In the genomic region with DNA sequence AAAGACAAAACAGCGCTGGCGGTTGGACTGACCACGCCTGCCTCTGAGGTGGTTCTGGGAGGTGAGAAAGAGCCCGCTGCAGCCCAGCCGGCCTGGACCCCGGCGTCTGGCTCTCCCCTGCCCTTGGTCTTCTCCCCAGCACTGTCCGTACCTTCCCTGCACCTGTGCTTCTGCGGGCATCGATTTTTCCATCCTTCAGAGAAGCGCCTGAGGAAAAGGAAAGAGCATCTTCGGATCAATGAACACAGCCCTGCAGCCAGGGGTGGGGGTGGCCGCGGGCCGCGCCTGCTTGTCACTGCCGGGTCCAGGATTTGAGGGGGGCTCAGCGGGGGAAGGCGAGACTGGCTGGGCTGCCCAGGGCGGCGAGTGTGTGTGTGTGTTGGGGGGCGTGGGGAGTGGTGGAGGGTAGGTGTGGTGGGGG, we compare ENCODE assay signal across 27 cellular contexts.
DNase-seq lines count a peak whose midpoint lies in the region; ATAC-seq and TF ChIP-seq lines count a peak whose summit lies in the region.
"Had no signal": no experiment of that assay in that cellular context is flagged by ENCODE, and none has a peak within 500 bp of the region (broad histone marks: within the 10 kb centered on the region; RNA-seq: fewer than 3 reads in every experiment).

No MANE protein-coding gene starts in this region.

- H3K9me3 ChIP-seq in BLaER1 treated with 17β-estradiol and CSF1 and Interleukin-3, amounts not matched to agents 10 nM and 100 nM (replicated peaks in 1 of 11) = peaks cover 0 to 11% (median 7%) of the 10 kb centered on the region in 11 experiments; a peak in 9 of 22 replicates
- H3K9me3 ChIP-seq: BE2C, HAP-1, SK-N-SH had no signal

- H3K4me1 ChIP-seq in BLaER1 treated with 17β-estradiol and CSF1 and Interleukin-3, amounts not matched to agents 10 nM and 100 nM = peaks cover 21 to 30% (median 28%) of the 10 kb centered on the region in 10 experiments
- H3K4me1 ChIP-seq: HAP-1 had no signal

- DNase-seq in type B pancreatic cell (ENCODE audit: extremely low spot score, unreplicated experiment) (no peak), T-helper 1 cell (no peak)
- DNase-seq: BE2C; CD4-positive, alpha-beta T cell; COR-L47; DMS79; GM23248; MM.1S; NCI-H1048; NCI-H1417 treated with DMSO at 0.1 percent for 48 hours; NCI-H187 treated with DMSO at 0.1 percent for 48 hours; NCI-H2107; NCI-H226; NCI-H510A treated with DMSO at 0.1 percent for 48 hours; NCI-H748 treated with DMSO at 0.1 percent for 48 hours; SIG-M5; SK-N-SH had no signal

- peaks cover 8% of the 10 kb centered on the region for H3K27me3 Mint-ChIP-seq in brain
- no peaks in the 10 kb centered on the region for H3K27me3 Mint-ChIP-seq in nephron (ENCODE audit: low read depth)
- no peaks in the 10 kb centered on the region for H3K27me3 Mint-ChIP-seq in type B pancreatic cell
- H3K27me3 Mint-ChIP-seq: CD4-positive, alpha-beta T cell had no signal

- H3K27ac Mint-ChIP-seq in brain (peak overlapping the region in 3 of 5 experiments; percentile 59 to 97 (median 76)), nephron (peak overlapping the region; percentile 3 to 66 (median 28)), type B pancreatic cell (peak overlapping the region; percentile 42)
- H3K27ac Mint-ChIP-seq: CD4-positive, alpha-beta T cell had no signal

- H3K4me3 ChIP-seq in BLaER1 treated with 17β-estradiol and CSF1 and Interleukin-3, amounts not matched to agents 10 nM and 100 nM = no peak overlapping the region
- H3K4me3 ChIP-seq: GM23248, HAP-1, K562 had no signal

- TF ChIP-seq CTCF in brain (conservative IDR thresholded peaks at IDR 0.05) (no peak), nephron (IDR thresholded peaks at IDR 0.05; ENCODE audit: unreplicated experiment in 3 of 3) (no peak), type B pancreatic cell (conservative IDR thresholded peaks at IDR 0.05) (no peak)

- H3K27ac ChIP-seq in BLaER1 treated with 17β-estradiol and CSF1 and Interleukin-3, amounts not matched to agents 10 nM and 100 nM = no peak overlapping the region
- H3K27ac ChIP-seq: GM23248, HL-60, RWPE1 had no signal

- H3K4me1 Mint-ChIP-seq in brain = peaks cover 36% of the 10 kb centered on the region
- peaks cover 26% of the 10 kb centered on the region for H3K4me1 Mint-ChIP-seq in nephron
- peaks cover 11% of the 10 kb centered on the region for H3K4me1 Mint-ChIP-seq in type B pancreatic cell (ENCODE audit: unreplicated experiment)

- TF ChIP-seq POLR2A in GM18505 (IDR thresholded peaks at IDR 0.05; ENCODE audit: borderline replicate concordance, extremely low read depth, insufficient read depth, insufficient read length) = no peak

- H3K9me3 Mint-ChIP-seq in brain (peaks cover 0 to 12% (median 5%) of the 10 kb centered on the region in 5 experiments), nephron (peaks cover 4% of the 10 kb centered on the region), type B pancreatic cell (no peaks in the 10 kb centered on the region)
- H3K9me3 Mint-ChIP-seq: CD4-positive, alpha-beta T cell had no signal

- peak overlapping the region; percentile 0 to 60 (median 43); a peak in 19 of 22 replicates for H3K4me2 ChIP-seq in BLaER1 treated with 17β-estradiol and CSF1 and Interleukin-3, amounts not matched to agents 10 nM and 100 nM
- H3K4me2 ChIP-seq: SK-N-SH had no signal

- no peak overlapping the region for H3K4me3 Mint-ChIP-seq in brain
- H3K4me3 Mint-ChIP-seq in nephron = no peak overlapping the region
- no peak overlapping the region for H3K4me3 Mint-ChIP-seq in type B pancreatic cell
- H3K4me3 Mint-ChIP-seq: CD4-positive, alpha-beta T cell had no signal

- no peak for ATAC-seq in HG03571 (IDR thresholded peaks at IDR 0.05; ENCODE audit: unreplicated experiment)
- no peak for ATAC-seq in GM18505 (IDR thresholded peaks at IDR 0.05; ENCODE audit: unreplicated experiment)
- ATAC-seq: HepG2, K562 had no signal

- H4K20me1 ChIP-seq in BLaER1 treated with 17β-estradiol and CSF1 and Interleukin-3, amounts not matched to agents 10 nM and 100 nM = no peaks in the 10 kb centered on the region

- no peaks in the 10 kb centered on the region for H3K36me3 ChIP-seq in BLaER1 treated with 17β-estradiol and CSF1 and Interleukin-3, amounts not matched to agents 10 nM and 100 nM
- H3K36me3 ChIP-seq: BE2C, HAP-1 had no signal

- H3K9ac ChIP-seq in BLaER1 treated with 17β-estradiol and CSF1 and Interleukin-3, amounts not matched to agents 10 nM and 100 nM = no peak overlapping the region
- H3K9ac ChIP-seq: GM23248, SK-N-SH had no signal

- peaks cover 22 to 33% (median 28%) of the 10 kb centered on the region in 11 experiments for H3K27me3 ChIP-seq in BLaER1 treated with 17β-estradiol and CSF1 and Interleukin-3, amounts not matched to agents 10 nM and 100 nM
- H3K27me3 ChIP-seq: BE2C had no signal

- H3K36me3 Mint-ChIP-seq in brain = no peaks in the 10 kb centered on the region
- H3K36me3 Mint-ChIP-seq in nephron (ENCODE audit: low read depth) = no peaks in the 10 kb centered on the region
- H3K36me3 Mint-ChIP-seq in type B pancreatic cell = no peaks in the 10 kb centered on the region
